Comparison of ENCODE assay signal across 8 cellular contexts in the genomic region with DNA sequence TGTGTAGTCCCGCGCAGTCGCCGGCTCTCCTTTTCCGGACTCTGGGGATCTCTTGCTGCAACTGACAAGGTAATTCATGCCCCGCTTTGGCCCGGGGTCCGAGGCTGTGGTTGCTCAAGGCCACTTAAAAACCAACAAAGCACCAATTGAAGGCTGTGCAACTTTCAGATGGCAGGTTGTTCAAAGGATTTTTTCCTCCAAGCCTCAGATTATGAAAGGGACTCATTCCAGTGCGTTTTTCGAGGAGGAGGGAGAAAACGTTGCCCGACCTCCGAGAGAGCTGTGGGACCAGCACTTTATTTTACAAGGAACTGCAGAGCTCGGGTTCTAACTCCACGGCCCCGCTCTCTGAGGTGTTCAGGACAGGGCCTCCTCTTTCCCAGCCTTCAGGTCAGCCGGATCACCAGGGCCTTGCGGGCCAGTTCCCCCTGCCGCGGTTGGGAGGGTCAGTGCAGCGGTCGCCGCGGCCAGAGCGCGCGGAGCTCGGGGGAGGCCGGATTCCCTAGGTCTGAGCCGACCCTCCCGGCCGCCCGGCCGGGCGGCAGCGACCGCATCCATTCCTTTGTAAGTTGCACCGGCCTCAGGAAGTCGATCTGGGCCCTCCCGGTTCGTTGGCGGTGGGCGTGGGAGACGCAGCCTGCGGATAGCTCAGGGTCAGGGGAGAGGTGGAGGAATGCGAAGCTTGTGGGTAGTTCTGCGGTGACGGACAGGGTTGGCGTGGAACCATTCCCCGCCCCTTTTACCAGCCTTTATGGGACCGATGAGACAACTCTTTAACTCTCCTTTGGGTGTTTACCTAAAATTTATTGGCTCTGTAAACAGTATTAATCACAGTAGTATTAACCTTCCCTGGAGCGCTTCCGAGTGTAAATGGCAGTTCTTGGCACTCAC. TPM values are rescaled to one million over a fixed set of nuclear protein-coding genes. Genes with fewer than 3 reads are reported as not detected.
DNase-seq lines count a peak whose midpoint lies in the region; ATAC-seq and TF ChIP-seq lines count a peak whose summit lies in the region.

No MANE protein-coding gene starts in this region.

- H2AFZ ChIP-seq in neuron (ENCODE audit: low read depth, low read length), result peak overlapping the region; percentile 96

- peaks cover 7% of the 10 kb centered on the region for H3K4me1 ChIP-seq in neuron (ENCODE audit: insufficient read depth, low read length)

- no peak for ATAC-seq in HG03432 (IDR thresholded peaks at IDR 0.05; ENCODE audit: unreplicated experiment)
- no peak for ATAC-seq in HG03460 (IDR thresholded peaks at IDR 0.05; ENCODE audit: unreplicated experiment)
- no peak for ATAC-seq in HG02840 (IDR thresholded peaks at IDR 0.05; ENCODE audit: low FRiP score, unreplicated experiment)

- peaks cover 4% of the 10 kb centered on the region for H3K36me3 Mint-ChIP-seq in activated T-helper 2 cell treated with anti-CD3 and anti-CD28 coated beads, Interferon-gamma antibody, Interleukin-2, Interleukin-4, amounts not matched to agents 10 μg/mL and 5 μg/mL and 100 μg/mL, durations not matched to agents 14 hours and 24 hours and 36 hours (ENCODE audit: low read depth)

- no peaks in the 10 kb centered on the region for H3K9me3 ChIP-seq in neuron (ENCODE audit: low read length)

- no peak overlapping the region for H3K27ac Mint-ChIP-seq in activated T-helper 2 cell treated with anti-CD3 and anti-CD28 coated beads, Interferon-gamma antibody, Interleukin-2, Interleukin-4, amounts not matched to agents 10 μg/mL and 5 μg/mL and 100 μg/mL, durations not matched to agents 14 hours and 24 hours and 36 hours

- peaks cover 14% of the 10 kb centered on the region for H3K4me1 Mint-ChIP-seq in activated T-helper 2 cell treated with anti-CD3 and anti-CD28 coated beads, Interferon-gamma antibody, Interleukin-2, Interleukin-4, amounts not matched to agents 10 μg/mL and 5 μg/mL and 100 μg/mL, durations not matched to agents 14 hours and 24 hours and 36 hours (ENCODE audit: low read depth)

- H3K36me3 ChIP-seq in neuron (ENCODE audit: insufficient read depth, low read length), result no peaks in the 10 kb centered on the region

- DNase-seq in DMS53 (lab: John Stamatoyannopoulos, UW) (peak; percentile 58), glomerular visceral epithelial cell (ENCODE audit: extremely low spot score) (peak; percentile 89)
- no peak for DNase-seq in activated T-helper 2 cell treated with anti-CD3 and anti-CD28 coated beads, Interferon-gamma antibody, Interleukin-2, Interleukin-4, amounts not matched to agents 10 μg/mL and 5 μg/mL and 100 μg/mL, durations not matched to agents 14 hours and 24 hours and 36 hours (ENCODE audit: low spot score)

- peak overlapping the region; percentile 87 for H3K4me3 ChIP-seq in neuron (ENCODE audit: low read length)

- H3K27me3 Mint-ChIP-seq in activated T-helper 2 cell treated with anti-CD3 and anti-CD28 coated beads, Interferon-gamma antibody, Interleukin-2, Interleukin-4, amounts not matched to agents 10 μg/mL and 5 μg/mL and 100 μg/mL, durations not matched to agents 14 hours and 24 hours and 36 hours (ENCODE audit: low read depth), result peaks cover 25% of the 10 kb centered on the region

- peak overlapping the region; percentile 91 for H3K4me3 Mint-ChIP-seq in activated T-helper 2 cell treated with anti-CD3 and anti-CD28 coated beads, Interferon-gamma antibody, Interleukin-2, Interleukin-4, amounts not matched to agents 10 μg/mL and 5 μg/mL and 100 μg/mL, durations not matched to agents 14 hours and 24 hours and 36 hours (ENCODE audit: low read depth)

- H3K27me3 ChIP-seq in neuron (ENCODE audit: insufficient read depth, low read length), result no peaks in the 10 kb centered on the region

- no peak for TF ChIP-seq RAD21 in Ishikawa (IDR thresholded peaks at IDR 0.05; ENCODE audit: low read depth)

- no peaks in the 10 kb centered on the region for H3K9me3 Mint-ChIP-seq in activated T-helper 2 cell treated with anti-CD3 and anti-CD28 coated beads, Interferon-gamma antibody, Interleukin-2, Interleukin-4, amounts not matched to agents 10 μg/mL and 5 μg/mL and 100 μg/mL, durations not matched to agents 14 hours and 24 hours and 36 hours

- intact Hi-C loops in activated T-helper 2 cell treated with anti-CD3 and anti-CD28 coated beads, Interferon-gamma antibody, Interleukin-2, Interleukin-4, amounts not matched to agents 10 μg/mL and 5 μg/mL and 100 μg/mL, durations not matched to agents 14 hours and 24 hours and 36 hours (cut with micrococcal nuclease), result loop anchor here (2.0 to 10.0 kb wide), 3 partner anchors 24 to 278 kb away; no protein-coding TSS in a partner anchor

- no peak for TF ChIP-seq EP300 in Ishikawa (IDR thresholded peaks at IDR 0.05; ENCODE audit: borderline replicate concordance)

TF ChIP-seq in Ishikawa, 13 proteins besides CTCF, POLR2A, EP300 and RAD21:
- TF ChIP-seq, protein P1, sequence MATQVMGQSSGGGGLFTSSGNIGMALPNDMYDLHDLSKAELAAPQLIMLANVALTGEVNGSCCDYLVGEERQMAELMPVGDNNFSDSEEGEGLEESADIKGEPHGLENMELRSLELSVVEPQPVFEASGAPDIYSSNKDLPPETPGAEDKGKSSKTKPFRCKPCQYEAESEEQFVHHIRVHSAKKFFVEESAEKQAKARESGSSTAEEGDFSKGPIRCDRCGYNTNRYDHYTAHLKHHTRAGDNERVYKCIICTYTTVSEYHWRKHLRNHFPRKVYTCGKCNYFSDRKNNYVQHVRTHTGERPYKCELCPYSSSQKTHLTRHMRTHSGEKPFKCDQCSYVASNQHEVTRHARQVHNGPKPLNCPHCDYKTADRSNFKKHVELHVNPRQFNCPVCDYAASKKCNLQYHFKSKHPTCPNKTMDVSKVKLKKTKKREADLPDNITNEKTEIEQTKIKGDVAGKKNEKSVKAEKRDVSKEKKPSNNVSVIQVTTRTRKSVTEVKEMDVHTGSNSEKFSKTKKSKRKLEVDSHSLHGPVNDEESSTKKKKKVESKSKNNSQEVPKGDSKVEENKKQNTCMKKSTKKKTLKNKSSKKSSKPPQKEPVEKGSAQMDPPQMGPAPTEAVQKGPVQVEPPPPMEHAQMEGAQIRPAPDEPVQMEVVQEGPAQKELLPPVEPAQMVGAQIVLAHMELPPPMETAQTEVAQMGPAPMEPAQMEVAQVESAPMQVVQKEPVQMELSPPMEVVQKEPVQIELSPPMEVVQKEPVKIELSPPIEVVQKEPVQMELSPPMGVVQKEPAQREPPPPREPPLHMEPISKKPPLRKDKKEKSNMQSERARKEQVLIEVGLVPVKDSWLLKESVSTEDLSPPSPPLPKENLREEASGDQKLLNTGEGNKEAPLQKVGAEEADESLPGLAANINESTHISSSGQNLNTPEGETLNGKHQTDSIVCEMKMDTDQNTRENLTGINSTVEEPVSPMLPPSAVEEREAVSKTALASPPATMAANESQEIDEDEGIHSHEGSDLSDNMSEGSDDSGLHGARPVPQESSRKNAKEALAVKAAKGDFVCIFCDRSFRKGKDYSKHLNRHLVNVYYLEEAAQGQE (IDR thresholded peaks at IDR 0.05; ENCODE audit: low read depth), result no peak
- TF ChIP-seq TCF12 (IDR thresholded peaks at IDR 0.05; ENCODE audit: low read depth), result no peak
- TF ChIP-seq ZBTB7A (IDR thresholded peaks at IDR 0.05; ENCODE audit: low read depth), result no peak
- no peak for TF ChIP-seq YY1 (IDR thresholded peaks at IDR 0.05; ENCODE audit: low read depth)
- no peak for TF ChIP-seq EGR1 (IDR thresholded peaks at IDR 0.05)
- no peak for TF ChIP-seq CEBPB (IDR thresholded peaks at IDR 0.05)
- peak; percentile 59; the same call in 1 of the 2 replicates for TF ChIP-seq TAF1 (IDR thresholded peaks at IDR 0.05; ENCODE audit: low read depth)
- no peak for TF ChIP-seq FOXM1 (IDR thresholded peaks at IDR 0.05; ENCODE audit: borderline replicate concordance, low read depth)
- no peak for TF ChIP-seq CREB1 (IDR thresholded peaks at IDR 0.05; ENCODE audit: low read depth)
- TF ChIP-seq TEAD4 (IDR thresholded peaks at IDR 0.05), result peak; percentile 79
- TF ChIP-seq NFIC (IDR thresholded peaks at IDR 0.05), result peak; percentile 60
- TF ChIP-seq, protein P2, sequence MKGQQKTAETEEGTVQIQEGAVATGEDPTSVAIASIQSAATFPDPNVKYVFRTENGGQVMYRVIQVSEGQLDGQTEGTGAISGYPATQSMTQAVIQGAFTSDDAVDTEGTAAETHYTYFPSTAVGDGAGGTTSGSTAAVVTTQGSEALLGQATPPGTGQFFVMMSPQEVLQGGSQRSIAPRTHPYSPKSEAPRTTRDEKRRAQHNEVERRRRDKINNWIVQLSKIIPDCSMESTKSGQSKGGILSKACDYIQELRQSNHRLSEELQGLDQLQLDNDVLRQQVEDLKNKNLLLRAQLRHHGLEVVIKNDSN (IDR thresholded peaks at IDR 0.05), result no peak
- TF ChIP-seq, protein P3, sequence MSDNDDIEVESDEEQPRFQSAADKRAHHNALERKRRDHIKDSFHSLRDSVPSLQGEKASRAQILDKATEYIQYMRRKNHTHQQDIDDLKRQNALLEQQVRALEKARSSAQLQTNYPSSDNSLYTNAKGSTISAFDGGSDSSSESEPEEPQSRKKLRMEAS (IDR thresholded peaks at IDR 0.05), result no peak

RNA-seq across cellular contexts. Expression of a gene that starts 1.6 kb away (rescaled TPM):
- total RNA-seq in activated T-helper 2 cell treated with anti-CD3 and anti-CD28 coated beads, Interferon-gamma antibody, Interleukin-2, Interleukin-4, amounts not matched to agents 10 μg/mL and 5 μg/mL and 100 μg/mL, durations not matched to agents 14 hours and 24 hours and 36 hours, result 48.6 and 54.6 TPM in 2 replicates
